14 cellular contexts compared by ENCODE assay signal in genomic region chr3:72137865-72138861, GRCh38.
A peak's percentile ranks its signal among the peaks of the same experiment; 100 is the strongest.
DNase-seq lines count a peak whose midpoint lies in the region; ATAC-seq and TF ChIP-seq lines count a peak whose summit lies in the region.
"Had no signal": no experiment of that assay in that cellular context is flagged by ENCODE, and none has a peak within 500 bp of the region (broad histone marks: within the 10 kb centered on the region; RNA-seq: fewer than 3 reads in every experiment).

No MANE protein-coding gene starts in this region.

- peak; percentile 9 for DNase-seq in CD1c-positive myeloid dendritic cell (ENCODE audit: extremely low spot score)
- DNase-seq in activated CD4-positive, alpha-beta memory T cell treated with anti-CD3 and anti-CD28 coated beads for 36 hours, result peak; percentile 75
- peak; percentile 19 for DNase-seq in myocyte (ENCODE audit: low read depth)
- no peak for DNase-seq in DMS53 (lab: John Stamatoyannopoulos, UW)
- no peak for DNase-seq in EL
- DNase-seq in lower lobe of right lung, result no peak
- DNase-seq: amniotic stem cell, IMR-90, mesenchymal stem cell, NCI-H2029 treated with DMSO at 0.1 percent for 48 hours had no signal

- peak overlapping the region; percentile 8 for H3K4me3 Mint-ChIP-seq in activated CD4-positive, alpha-beta memory T cell treated with anti-CD3 and anti-CD28 coated beads for 36 hours

- H3K36me3 ChIP-seq in lower lobe of right lung, result no peaks in the 10 kb centered on the region
- H3K36me3 ChIP-seq: gastroesophageal sphincter, prostate gland had no signal

- no peak overlapping the region for H3K4me3 ChIP-seq in lower lobe of right lung
- H3K4me3 ChIP-seq: gastroesophageal sphincter, prostate gland had no signal

- TF ChIP-seq CTCF in lower lobe of right lung (IDR thresholded peaks at IDR 0.05), result no peak

- POLR2A ChIA-PET in activated CD4-positive, alpha-beta memory T cell treated with anti-CD3 and anti-CD28 coated beads for 36 hours (lab: Charles Lee), result interaction anchor here (1.3 to 1.8 kb wide), 2 partner anchors 38 to 160 kb away, joined by 4 to 6 read pairs; no protein-coding TSS in a partner anchor

- ATAC-seq in GM19023 (IDR thresholded peaks at IDR 0.05; ENCODE audit: unreplicated experiment) (peak; percentile 49), HG02571 (IDR thresholded peaks at IDR 0.05; ENCODE audit: unreplicated experiment) (no peak), lower lobe of right lung (no peak)
- ATAC-seq: gastroesophageal sphincter had no signal

- no peak overlapping the region for H3K27ac ChIP-seq in lower lobe of right lung
- H3K27ac ChIP-seq: gastroesophageal sphincter, prostate gland had no signal

- intact Hi-C loops in activated CD4-positive, alpha-beta memory T cell treated with anti-CD3 and anti-CD28 coated beads for 36 hours (cut with micrococcal nuclease), result loop anchor here (1.0 to 10.0 kb wide), 12 partner anchors 37 to 677 kb away; partner anchors contain the start of gene EIF4E3
- intact Hi-C loops in lower lobe of right lung (cut with DNase I), result no loop called here

- no peaks in the 10 kb centered on the region for H3K9me3 Mint-ChIP-seq in activated CD4-positive, alpha-beta memory T cell treated with anti-CD3 and anti-CD28 coated beads for 36 hours

- H3K36me3 Mint-ChIP-seq in activated CD4-positive, alpha-beta memory T cell treated with anti-CD3 and anti-CD28 coated beads for 36 hours, result no peaks in the 10 kb centered on the region

- no peaks in the 10 kb centered on the region for H3K27me3 Mint-ChIP-seq in activated CD4-positive, alpha-beta memory T cell treated with anti-CD3 and anti-CD28 coated beads for 36 hours

- H3K4me1 Mint-ChIP-seq in activated CD4-positive, alpha-beta memory T cell treated with anti-CD3 and anti-CD28 coated beads for 36 hours (ENCODE audit: low read depth), result peaks cover 47% of the 10 kb centered on the region

- CTCF ChIA-PET in activated CD4-positive, alpha-beta memory T cell treated with anti-CD3 and anti-CD28 coated beads for 36 hours (lab: Charles Lee), result interaction anchor here (0.7 to 1.3 kb wide), 4 partner anchors 15 to 263 kb away, joined by 3 to 6 read pairs (median 4); no protein-coding TSS in a partner anchor

- H3K27me3 ChIP-seq in lower lobe of right lung (ENCODE audit: low read depth), result no peaks in the 10 kb centered on the region
- H3K27me3 ChIP-seq: gastroesophageal sphincter had no signal

- H3K9me3 ChIP-seq in lower lobe of right lung, result no peaks in the 10 kb centered on the region
- H3K9me3 ChIP-seq: gastroesophageal sphincter, prostate gland had no signal

- no peaks in the 10 kb centered on the region for H3K4me1 ChIP-seq in lower lobe of right lung
- H3K4me1 ChIP-seq: gastroesophageal sphincter, prostate gland had no signal

- H3K27ac Mint-ChIP-seq in activated CD4-positive, alpha-beta memory T cell treated with anti-CD3 and anti-CD28 coated beads for 36 hours, result peak overlapping the region; percentile 67

Comparison
In these comparisons a context has a peak if more than half of its experiments do, and no peak if none do; other contexts are left out.
1. DNase-seq: peak in CD1c-positive myeloid dendritic cell (single experiment), activated CD4-positive, alpha-beta memory T cell treated with anti-CD3 and anti-CD28 coated beads for 36 hours (single experiment) and myocyte (single experiment); none in DMS53 (single experiment), EL (single experiment) and lower lobe of right lung (single experiment).